In the genomic region with DNA sequence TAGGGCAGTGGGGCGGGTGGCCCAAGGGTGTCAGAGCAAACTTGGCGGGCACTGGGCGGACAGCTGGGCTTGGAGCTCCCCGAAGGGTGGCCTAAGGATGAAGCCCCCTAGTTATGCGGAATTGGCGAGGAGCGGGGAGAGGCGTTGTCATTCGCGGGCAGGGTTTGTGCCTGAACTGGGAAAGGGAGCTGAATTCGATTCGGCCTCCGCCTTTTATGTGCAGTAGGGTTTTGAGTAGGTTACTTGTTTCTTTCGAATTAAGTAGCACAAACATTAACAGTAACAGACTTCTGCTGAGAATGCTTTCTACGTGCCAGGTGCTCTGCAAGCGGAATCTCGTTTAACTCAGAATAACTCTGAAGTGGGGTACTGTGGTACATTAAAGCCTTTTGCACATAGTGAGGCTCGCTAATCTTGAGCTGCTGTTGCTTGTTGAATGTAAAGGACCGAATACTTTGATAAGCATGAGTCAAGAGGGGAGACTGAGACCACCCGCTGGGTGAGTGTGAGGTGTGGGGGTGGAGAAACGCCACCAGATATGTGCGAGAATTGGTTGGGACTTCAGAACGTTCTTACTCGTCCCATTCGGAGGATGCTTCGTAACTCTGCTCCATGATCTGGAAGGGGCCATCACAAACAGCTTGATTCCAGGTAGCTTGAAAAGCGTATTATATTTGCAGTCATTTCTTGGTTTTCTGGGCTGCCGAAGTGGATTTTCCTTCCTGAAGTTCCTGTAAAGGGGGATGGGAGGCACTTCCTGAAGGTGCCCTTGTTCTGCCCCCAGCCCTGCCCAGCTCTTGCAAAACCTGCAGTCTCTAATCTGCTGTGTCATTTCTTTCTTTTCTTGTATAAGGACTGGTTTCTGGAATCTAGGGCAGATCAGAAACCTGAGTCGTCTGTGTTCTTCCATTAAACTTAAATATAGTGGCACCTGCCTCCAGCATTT, we compare ENCODE assay signal across 1 cellular context.
TF ChIP-seq lines count a peak whose summit lies in the region.

No MANE protein-coding gene starts in this region.

TF ChIP-seq in IMR-90, 13 proteins besides CTCF, POLR2A, EP300 and RAD21:
- TF ChIP-seq NFE2L2 (IDR thresholded peaks at IDR 0.05; ENCODE audit: low read depth, low read length) (peak; percentile 81), FOS (IDR thresholded peaks at IDR 0.05; ENCODE audit: low read depth, low read length) (no peak), CEBPB (IDR thresholded peaks at IDR 0.05; ENCODE audit: low read depth, low read length) (peak; percentile 44; the same call in 1 of the 2 replicates)
- TF ChIP-seq, protein P1, sequence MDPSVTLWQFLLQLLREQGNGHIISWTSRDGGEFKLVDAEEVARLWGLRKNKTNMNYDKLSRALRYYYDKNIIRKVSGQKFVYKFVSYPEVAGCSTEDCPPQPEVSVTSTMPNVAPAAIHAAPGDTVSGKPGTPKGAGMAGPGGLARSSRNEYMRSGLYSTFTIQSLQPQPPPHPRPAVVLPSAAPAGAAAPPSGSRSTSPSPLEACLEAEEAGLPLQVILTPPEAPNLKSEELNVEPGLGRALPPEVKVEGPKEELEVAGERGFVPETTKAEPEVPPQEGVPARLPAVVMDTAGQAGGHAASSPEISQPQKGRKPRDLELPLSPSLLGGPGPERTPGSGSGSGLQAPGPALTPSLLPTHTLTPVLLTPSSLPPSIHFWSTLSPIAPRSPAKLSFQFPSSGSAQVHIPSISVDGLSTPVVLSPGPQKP (IDR thresholded peaks at IDR 0.05; ENCODE audit: borderline replicate concordance, low read depth, low read length) = no peak
